Comparison of ENCODE assay signal across 20 cellular contexts in genomic region chr3:159029306-159030026, GRCh38. TPM values are rescaled to one million over a fixed set of nuclear protein-coding genes. Genes with fewer than 3 reads are reported as not detected.
DNase-seq lines count a peak whose midpoint lies in the region; ATAC-seq lines count a peak whose summit lies in the region.
"Had no signal": no experiment of that assay in that cellular context is flagged by ENCODE, and none has a peak within 500 bp of the region (broad histone marks: within the 10 kb centered on the region; RNA-seq: fewer than 3 reads in every experiment).

No MANE protein-coding gene starts in this region.

- no peaks in the 10 kb centered on the region for H3K27me3 ChIP-seq in trophoblast cell (ENCODE audit: insufficient read depth, low read length)
- H3K27me3 ChIP-seq: heart right ventricle had no signal

- no peak overlapping the region for H4K8ac ChIP-seq in trophoblast cell (ENCODE audit: low read depth, low read length)

- no peaks in the 10 kb centered on the region for H3K79me1 ChIP-seq in trophoblast cell (ENCODE audit: low read length)

- H2BK120ac ChIP-seq in trophoblast cell (ENCODE audit: insufficient read depth, low read length, poor library complexity) = no peak overlapping the region

- peak; percentile 79 for ATAC-seq in GM18508 (IDR thresholded peaks at IDR 0.05; ENCODE audit: insufficient read depth, unreplicated experiment)
- peak; percentile 75 for ATAC-seq in GM21390 (IDR thresholded peaks at IDR 0.05; ENCODE audit: unreplicated experiment)
- peak; percentile 86 for ATAC-seq in HG02938 (IDR thresholded peaks at IDR 0.05; ENCODE audit: unreplicated experiment)
- peak; percentile 69 for ATAC-seq in HG03558 (IDR thresholded peaks at IDR 0.05; ENCODE audit: extremely low read depth, unreplicated experiment)
- ATAC-seq: heart right ventricle; left lobe of liver; natural killer cell treated with Interleukin-12 subunit alpha and Interleukin-12 subunit beta and Interleukin-15 and Interleukin-18, amount 100 ng/mL, for 72 hours; right cardiac atrium had no signal

- no peak overlapping the region for H2AFZ ChIP-seq in trophoblast cell (ENCODE audit: insufficient read depth, low read length, poor library complexity)

- no peak overlapping the region for H4K12ac ChIP-seq in trophoblast cell (ENCODE audit: low read depth, low read length)

- no peaks in the 10 kb centered on the region for H3K36me3 ChIP-seq in trophoblast cell (ENCODE audit: control insufficient read depth in 1 of 2, insufficient read depth in 2 of 2, low read length in 2 of 2)
- H3K36me3 ChIP-seq: HAP-1, heart right ventricle had no signal

- no peak overlapping the region for H2BK5ac ChIP-seq in trophoblast cell (ENCODE audit: low read depth, low read length, poor library complexity)

- H3K23ac ChIP-seq in trophoblast cell (ENCODE audit: low read length) = no peak overlapping the region

- H3K4ac ChIP-seq in trophoblast cell (ENCODE audit: low read depth, low read length) = no peak overlapping the region

- no peak overlapping the region for H2BK12ac ChIP-seq in trophoblast cell (ENCODE audit: low read length)

- H3K4me2 ChIP-seq in trophoblast cell (ENCODE audit: low read length) = no peak overlapping the region
- H3K4me2 ChIP-seq: SK-N-SH had no signal

- no peak overlapping the region for H3K9ac ChIP-seq in trophoblast cell (ENCODE audit: low read length)
- H3K9ac ChIP-seq: SK-N-SH had no signal

- no peaks in the 10 kb centered on the region for H3K9me3 ChIP-seq in trophoblast cell (ENCODE audit: insufficient read depth, low read depth, low read length)
- H3K9me3 ChIP-seq: HAP-1 had no signal

- H3K27me3 Mint-ChIP-seq in activated naive CD8-positive, alpha-beta T cell treated with anti-CD3 and anti-CD28 coated beads for 36 hours = no peaks in the 10 kb centered on the region
- H3K27me3 Mint-ChIP-seq: activated B cell treated with CpG ODN at 0.5 μM for 24 hours; natural killer cell treated with Interleukin-12 subunit alpha and Interleukin-12 subunit beta and Interleukin-15 and Interleukin-18, amount 100 ng/mL, for 72 hours had no signal

- H3K27ac Mint-ChIP-seq in activated naive CD8-positive, alpha-beta T cell treated with anti-CD3 and anti-CD28 coated beads for 36 hours = no peak overlapping the region
- H3K27ac Mint-ChIP-seq: activated B cell treated with CpG ODN at 0.5 μM for 24 hours; natural killer cell treated with Interleukin-12 subunit alpha and Interleukin-12 subunit beta and Interleukin-15 and Interleukin-18, amount 100 ng/mL, for 72 hours had no signal

- no peak overlapping the region for H3K18ac ChIP-seq in trophoblast cell (ENCODE audit: low read length)

- H3K4me1 ChIP-seq in trophoblast cell (ENCODE audit: control insufficient read depth in 1 of 2, insufficient read depth in 2 of 2, low read length in 2 of 2) = no peaks in the 10 kb centered on the region
- H3K4me1 ChIP-seq: HAP-1, heart right ventricle had no signal

- H3K4me1 Mint-ChIP-seq in activated naive CD8-positive, alpha-beta T cell treated with anti-CD3 and anti-CD28 coated beads for 36 hours = no peaks in the 10 kb centered on the region
- H3K4me1 Mint-ChIP-seq: activated B cell treated with CpG ODN at 0.5 μM for 24 hours had no signal

- H2AK5ac ChIP-seq in trophoblast cell (ENCODE audit: low read length) = no peak overlapping the region

- no peak overlapping the region for H3K27ac ChIP-seq in trophoblast cell (ENCODE audit: low read depth, low read length)
- H3K27ac ChIP-seq: epithelial cell of prostate, heart right ventricle had no signal

- no peak overlapping the region for H3K14ac ChIP-seq in trophoblast cell (ENCODE audit: low read length)

- no peak overlapping the region for H3K4me3 ChIP-seq in trophoblast cell (ENCODE audit: low read depth, low read length)
- H3K4me3 ChIP-seq: HAP-1, heart right ventricle had no signal

- H3K9me3 Mint-ChIP-seq in activated naive CD8-positive, alpha-beta T cell treated with anti-CD3 and anti-CD28 coated beads for 36 hours = peaks cover 10% of the 10 kb centered on the region

- no peak overlapping the region for H4K91ac ChIP-seq in trophoblast cell (ENCODE audit: low read depth, low read length)

- WGBS in trophoblast cell (ENCODE audit: extremely low coverage, insufficient coverage, insufficient read length) = no CpG with 5 or more reads among the region's 3 CpGs

- H3K36me3 Mint-ChIP-seq in activated naive CD8-positive, alpha-beta T cell treated with anti-CD3 and anti-CD28 coated beads for 36 hours = no peaks in the 10 kb centered on the region
- H3K36me3 Mint-ChIP-seq: natural killer cell treated with Interleukin-12 subunit alpha and Interleukin-12 subunit beta and Interleukin-15 and Interleukin-18, amount 100 ng/mL, for 72 hours had no signal

- H3K79me2 ChIP-seq in trophoblast cell (ENCODE audit: control insufficient read depth, insufficient read depth, low read length, poor library complexity) = no peaks in the 10 kb centered on the region

- H3K4me3 Mint-ChIP-seq in activated naive CD8-positive, alpha-beta T cell treated with anti-CD3 and anti-CD28 coated beads for 36 hours = no peak overlapping the region
- H3K4me3 Mint-ChIP-seq: activated B cell treated with CpG ODN at 0.5 μM for 24 hours; natural killer cell treated with Interleukin-12 subunit alpha and Interleukin-12 subunit beta and Interleukin-15 and Interleukin-18, amount 100 ng/mL, for 72 hours had no signal

- DNase-seq in globus pallidus (ENCODE audit: low spot score) = no peak
- no peak for DNase-seq in trophoblast cell
- DNase-seq in activated naive CD8-positive, alpha-beta T cell treated with anti-CD3 and anti-CD28 coated beads for 36 hours = no peak
- no peak for DNase-seq in GF-D8 (lab: John Stamatoyannopoulos, UW)
- DNase-seq: activated B cell treated with CpG ODN at 0.5 μM for 24 hours, cerebellar nuclear complex, DMS153, heart right ventricle, IMR-90, NCI-H2029, right cardiac atrium, SK-N-SH had no signal

RNA-seq across cellular contexts. Expression of gene IQCJ, which starts 39.7 kb away (rescaled TPM):
- not detected in 2 replicates for polyA plus RNA-seq in trophoblast cell (2013)
- total RNA-seq in activated naive CD8-positive, alpha-beta T cell treated with anti-CD3 and anti-CD28 coated beads for 36 hours = not detected
- total RNA-seq: activated B cell treated with CpG ODN at 0.5 μM for 24 hours; IMR-90; left lobe of liver; natural killer cell treated with Interleukin-12 subunit alpha and Interleukin-12 subunit beta and Interleukin-15 and Interleukin-18, amount 100 ng/mL, for 72 hours had no signal
- polyA plus RNA-seq: IMR-90, SK-N-SH had no signal
